21 cellular contexts compared by ENCODE assay signal in genomic region chr2:233115761-233116160, GRCh38. TPM values are rescaled to one million over a fixed set of nuclear protein-coding genes. Genes with fewer than 3 reads are reported as not detected.
DNase-seq lines count a peak whose midpoint lies in the region; ATAC-seq, FAIRE-seq and TF ChIP-seq lines count a peak whose summit lies in the region.
"Had no signal": no experiment of that assay in that cellular context is flagged by ENCODE, and none has a peak within 500 bp of the region (broad histone marks: within the 10 kb centered on the region; RNA-seq: fewer than 3 reads in every experiment).

No MANE protein-coding gene starts in this region.

- no peak overlapping the region for H3K14ac ChIP-seq in H1 (ENCODE audit: insufficient read length)
- no peak overlapping the region for H3K14ac ChIP-seq in neuronal stem cell (ENCODE audit: low read length)

- H3K79me1 ChIP-seq in H1 (ENCODE audit: low read depth, low read length) (no peaks in the 10 kb centered on the region), neuronal stem cell (ENCODE audit: low read depth, low read length) (peaks cover 2% of the 10 kb centered on the region)

- no peak overlapping the region for H3K4me3 ChIP-seq in CD4-positive, alpha-beta memory T cell (ENCODE audit: low read length in 2 of 2)
- H3K4me3 ChIP-seq in H1 (ENCODE audit: extremely low read depth in 1 of 4, insufficient read depth in 2 of 4, low read depth in 3 of 4, low read length in 4 of 4): no peak overlapping the region
- H3K4me3 ChIP-seq in neuronal stem cell (ENCODE audit: low read length in 2 of 2): no peak overlapping the region
- H3K4me3 ChIP-seq: adrenal gland, gastrocnemius medialis, HAP-1, left ventricle myocardium inferior had no signal

- H4K5ac ChIP-seq in H1 (ENCODE audit: insufficient read length, low read depth, low read length): no peak overlapping the region

- TF ChIP-seq POLR2A in H1 (IDR thresholded peaks at IDR 0.05; ENCODE audit: control extremely low read depth in 1 of 2, low read depth in 2 of 2, low read length in 2 of 2): no peak

- no peak overlapping the region for H3K27ac ChIP-seq in CD4-positive, alpha-beta memory T cell (ENCODE audit: low read depth, low read length)
- H3K27ac ChIP-seq in H1 (ENCODE audit: low read depth, low read length) (no peak overlapping the region), neuronal stem cell (replicated peaks; ENCODE audit: low read length) (no peak overlapping the region)
- H3K27ac ChIP-seq: adrenal gland, gastrocnemius medialis, left ventricle myocardium inferior, parathyroid adenoma had no signal

- no peaks in the 10 kb centered on the region for H3K27me3 ChIP-seq in CD4-positive, alpha-beta memory T cell (ENCODE audit: insufficient read depth, low read length)
- H3K27me3 ChIP-seq in H1 (replicated peaks in 1 of 4; ENCODE audit: control insufficient read depth in 3 of 4, extremely low read depth in 1 of 4, insufficient read depth in 3 of 4, low read length in 3 of 4): no peaks in the 10 kb centered on the region
- peaks cover 0 to 3% (median 0%) of the 10 kb centered on the region in 3 experiments for H3K27me3 ChIP-seq in neuronal stem cell (ENCODE audit: control insufficient read depth in 3 of 3, insufficient read depth in 3 of 3, low read depth in 1 of 3, low read length in 3 of 3)
- H3K27me3 ChIP-seq: adrenal gland, gastrocnemius medialis had no signal

- H2AK5ac ChIP-seq in H1 (ENCODE audit: low read depth, low read length) (no peak overlapping the region), neuronal stem cell (ENCODE audit: low read depth, low read length) (no peak overlapping the region)

- peaks cover 22 to 58% of the 10 kb centered on the region in 2 donors for H3K36me3 Mint-ChIP-seq in CD4-positive, alpha-beta memory T cell
- peaks cover 27% of the 10 kb centered on the region for H3K36me3 Mint-ChIP-seq in T-cell

- H3K4me2 ChIP-seq in H1 (ENCODE audit: insufficient read depth in 1 of 2, low read depth in 2 of 2, low read length in 2 of 2): no peak overlapping the region
- H3K4me2 ChIP-seq in neuronal stem cell (ENCODE audit: insufficient read depth, low read length, poor library complexity, severe bottlenecking): no peak overlapping the region

- H2BK120ac ChIP-seq in H1 (replicated peaks; ENCODE audit: low read depth, low read length): no peak overlapping the region
- H2BK120ac ChIP-seq in neuronal stem cell (ENCODE audit: low read depth, low read length): no peak overlapping the region

- H3K18ac ChIP-seq in H1 (ENCODE audit: extremely low read depth, low read length) (no peak overlapping the region), neuronal stem cell (ENCODE audit: low read length) (peak overlapping the region; percentile 91)

- FAIRE-seq in H1 (lab: Jason Lieb, UNC): no peak
- FAIRE-seq: small intestine had no signal

- TF ChIP-seq EP300 in H1 (IDR thresholded peaks at IDR 0.05; ENCODE audit: borderline replicate concordance in 1 of 2, low read depth in 2 of 2, low read length in 2 of 2): no peak

- H3K4me3 Mint-ChIP-seq in CD4-positive, alpha-beta memory T cell: peak overlapping the region in 3 of 8 donors; percentile 3 to 49 (median 15)
- H3K4me3 Mint-ChIP-seq in T-cell: peak overlapping the region in 1 of 3 donors; percentile 47

- H2AFZ ChIP-seq in H1 (ENCODE audit: low read length) (no peak overlapping the region), neuronal stem cell (ENCODE audit: low read length) (no peak overlapping the region)
- H2AFZ ChIP-seq: parathyroid adenoma had no signal

- intact Hi-C loops in CD4-positive, alpha-beta memory T cell (cut with micrococcal nuclease): no loop called here

- peaks cover 9% of the 10 kb centered on the region for H3K36me3 ChIP-seq in CD4-positive, alpha-beta memory T cell (ENCODE audit: insufficient read depth, low read length)
- H3K36me3 ChIP-seq in H1 (ENCODE audit: control insufficient read depth in 2 of 4, insufficient read depth in 4 of 4, low read length in 3 of 4) (no peaks in the 10 kb centered on the region), neuronal stem cell (replicated peaks in 1 of 2; ENCODE audit: control insufficient read depth in 2 of 2, insufficient read depth in 2 of 2, low read length in 2 of 2) (no peaks in the 10 kb centered on the region)
- H3K36me3 ChIP-seq: adrenal gland, gastrocnemius medialis, HAP-1, left ventricle myocardium inferior had no signal

- H2BK12ac ChIP-seq in H1 (ENCODE audit: low read depth, low read length) (peak overlapping the region; percentile 17; the same call in 1 of the 2 replicates), neuronal stem cell (ENCODE audit: low read length) (no peak overlapping the region)

- TF ChIP-seq RAD21 in H1 (IDR thresholded peaks at IDR 0.05 in 1 of 2, conservative IDR thresholded peaks at IDR 0.05 in 1 of 2; ENCODE audit: low read depth in 2 of 2, low read length in 2 of 2): no peak

- peak overlapping the region; percentile 18 to 80 (median 42) for H3K27ac Mint-ChIP-seq in CD4-positive, alpha-beta memory T cell
- peak overlapping the region; percentile 73 to 81 for H3K27ac Mint-ChIP-seq in T-cell

- DNase-seq in CD4-positive, alpha-beta memory T cell: no peak
- no peak for DNase-seq in T-cell
- DNase-seq in H1 (ENCODE audit: low read depth in 1 of 2, low spot score in 2 of 2): no peak
- no peak for DNase-seq in neuronal stem cell (ENCODE audit: low spot score)
- DNase-seq in SIG-M5 (lab: John Stamatoyannopoulos, UW): no peak
- DNase-seq: activated T-cell treated with anti-CD3 and anti-CD28 coated beads, Interleukin-2, amount 50 U/mL, for 1 hour; adrenal gland; cerebellar nuclear complex; DMS153; gastrocnemius medialis; Kasumi-1; left ventricle myocardium inferior; NCI-H1417 treated with DMSO at 0.1 percent for 48 hours; NCI-H82; small intestine had no signal

- 91% methylated on average over 2 of the region's 2 CpGs; no CpG with 5 or more reads in 1 of the 2 experiments for WGBS in H1 (ENCODE audit: extremely low coverage in 1 of 2, insufficient coverage in 1 of 2, insufficient read length in 1 of 2, insufficient replicate concordance in 2 of 2, low coverage in 1 of 2, low lambda C conversion rate in 2 of 2, missing lambda C conversion rate in 1 of 2), 2 experiments
- no CpG with 5 or more reads among the region's 2 CpGs for WGBS in neuronal stem cell (ENCODE audit: extremely low coverage in 2 of 2, insufficient read length in 2 of 2, insufficient replicate concordance in 1 of 2), 2 donors

- no peaks in the 10 kb centered on the region for H3K9me3 ChIP-seq in CD4-positive, alpha-beta memory T cell (ENCODE audit: control insufficient read depth in 1 of 2, low read length in 2 of 2)
- H3K9me3 ChIP-seq in H1 (ENCODE audit: insufficient read depth in 2 of 2, low read depth in 1 of 2, low read length in 1 of 2) (no peaks in the 10 kb centered on the region), neuronal stem cell (replicated peaks in 1 of 2; ENCODE audit: control insufficient read depth in 2 of 2, insufficient read depth in 1 of 2, low read depth in 1 of 2, low read length in 2 of 2) (no peaks in the 10 kb centered on the region)
- H3K9me3 ChIP-seq: adrenal gland, gastrocnemius medialis, HAP-1, left ventricle myocardium inferior had no signal

- peaks cover 40 to 89% (median 65%) of the 10 kb centered on the region in 4 donors for H3K4me1 Mint-ChIP-seq in CD4-positive, alpha-beta memory T cell
- H3K4me1 Mint-ChIP-seq in T-cell: peaks cover 83 to 84% (median 84%) of the 10 kb centered on the region in 3 donors

- no peak for ATAC-seq in T-cell (replicated peaks in 1 of 4)
- ATAC-seq in GM18511 (IDR thresholded peaks at IDR 0.05; ENCODE audit: unreplicated experiment): no peak
- no peak for ATAC-seq in HG02852 (IDR thresholded peaks at IDR 0.05; ENCODE audit: unreplicated experiment)
- ATAC-seq: Panc1, SK-N-SH treated with all-trans-retinoic acid at 6 μM for 48 hours had no signal

- POLR2A ChIA-PET in CD4-positive, alpha-beta memory T cell (lab: Charles Lee; ENCODE audit: partially characterized antibody): interaction anchor here (0.6 to 1.9 kb wide), 2 partner anchors 56 to 800 kb away, joined by 3 to 5 read pairs; partner anchors contain the start of gene INPP5D
- POLR2A ChIA-PET in T-cell (lab: Charles Lee) (no interaction called here), H1 (lab: Charles Lee; ENCODE audit: partially characterized antibody) (no interaction called here)

- no peak overlapping the region for H4K8ac ChIP-seq in H1 (ENCODE audit: extremely low read depth, insufficient read depth, low read length)
- H4K8ac ChIP-seq in neuronal stem cell (ENCODE audit: low read depth, low read length): peak overlapping the region; percentile 29

- H3K9ac ChIP-seq in H1 (replicated peaks in 1 of 4; ENCODE audit: extremely low read depth in 1 of 4, low read depth in 3 of 4, low read length in 3 of 4) (no peak overlapping the region), neuronal stem cell (ENCODE audit: low read depth, low read length, poor library complexity) (no peak overlapping the region)
- H3K9ac ChIP-seq: parathyroid adenoma had no signal

- H3K23ac ChIP-seq in H1 (ENCODE audit: insufficient read length) (no peak overlapping the region), neuronal stem cell (ENCODE audit: low read depth, low read length, poor library complexity) (no peak overlapping the region)

- H4K91ac ChIP-seq in H1 (replicated peaks; ENCODE audit: insufficient read length, low read length) (no peak overlapping the region), neuronal stem cell (ENCODE audit: low read depth, low read length, poor library complexity) (no peak overlapping the region)

- no peaks in the 10 kb centered on the region for H3K79me2 ChIP-seq in H1 (ENCODE audit: control insufficient read depth in 1 of 2, insufficient read depth in 2 of 2, low read length in 2 of 2)
- H3K79me2 ChIP-seq: parathyroid adenoma had no signal

- peaks cover 38% of the 10 kb centered on the region for H3K4me1 ChIP-seq in CD4-positive, alpha-beta memory T cell (ENCODE audit: insufficient read depth, low read length)
- H3K4me1 ChIP-seq in H1 (replicated peaks in 1 of 4; ENCODE audit: control insufficient read depth in 3 of 4, insufficient read depth in 4 of 4, low read length in 3 of 4) (peaks cover 0 to 11% (median 1%) of the 10 kb centered on the region in 4 experiments; a peak in 3 of 7 replicates), neuronal stem cell (ENCODE audit: control insufficient read depth in 2 of 2, insufficient read depth in 1 of 2, low read depth in 1 of 2, low read length in 2 of 2) (peaks cover 0 to 1% of the 10 kb centered on the region in 2 donors)
- H3K4me1 ChIP-seq: adrenal gland, gastrocnemius medialis, HAP-1, parathyroid adenoma had no signal

- no peak overlapping the region for H3K56ac ChIP-seq in H1 (replicated peaks; ENCODE audit: insufficient read length, low read depth, low read length)

- H3K23me2 ChIP-seq in H1 (ENCODE audit: low read depth, low read length): no peaks in the 10 kb centered on the region

- H2BK20ac ChIP-seq in H1 (ENCODE audit: low read length): no peak overlapping the region

- no peaks in the 10 kb centered on the region for H3K27me3 Mint-ChIP-seq in CD4-positive, alpha-beta memory T cell
- no peaks in the 10 kb centered on the region for H3K27me3 Mint-ChIP-seq in T-cell

- H2BK15ac ChIP-seq in H1 (ENCODE audit: low read length): no peak overlapping the region; the same call in 1 of the 2 replicates
- H2BK15ac ChIP-seq in neuronal stem cell (ENCODE audit: low read length): no peak overlapping the region

- no peak overlapping the region for H2BK5ac ChIP-seq in H1 (ENCODE audit: low read depth, low read length)
- no peak overlapping the region for H2BK5ac ChIP-seq in neuronal stem cell (ENCODE audit: low read length)

- H3K9me3 Mint-ChIP-seq in CD4-positive, alpha-beta memory T cell: peaks cover 0 to 2% (median 0%) of the 10 kb centered on the region in 8 donors
- H3K9me3 Mint-ChIP-seq in T-cell: no peaks in the 10 kb centered on the region

- no peak for TF ChIP-seq CTCF in H1 (IDR thresholded peaks at IDR 0.05; ENCODE audit: control extremely low read depth in 1 of 3, insufficient read depth in 1 of 3, low read depth in 1 of 3, low read length in 3 of 3)

- H3K4ac ChIP-seq in H1 (replicated peaks; ENCODE audit: insufficient read length, low read depth, low read length) (no peak overlapping the region), neuronal stem cell (ENCODE audit: low read length) (no peak overlapping the region)

- CTCF ChIA-PET in CD4-positive, alpha-beta memory T cell (lab: Charles Lee; ENCODE audit: partially characterized antibody): interaction anchor here (1.3 kb wide), 1 partner anchor 55 kb away, joined by 3 read pairs; the partner anchor contains the start of gene INPP5D
- CTCF ChIA-PET in T-cell (lab: Charles Lee) (interaction anchor here in 1 of 2 donors (0.6 kb wide), 1 partner anchor 346 kb away, joined by 4 read pairs; no protein-coding TSS in a partner anchor), H1 (lab: Charles Lee; ENCODE audit: partially characterized antibody) (interaction anchor here (0.7 to 1.8 kb wide), 7 partner anchors 13 to 206 kb away, joined by 3 to 6 read pairs (median 4); no protein-coding TSS in a partner anchor)

- no peaks in the 10 kb centered on the region for H4K20me1 ChIP-seq in H1 (replicated peaks in 1 of 2; ENCODE audit: control insufficient read depth in 1 of 2, insufficient read depth in 2 of 2, low read length in 2 of 2)

RNA-seq across cellular contexts. Expression of gene INPP5D, which starts 55.6 kb away (rescaled TPM):
- total RNA-seq in CD4-positive, alpha-beta memory T cell: 100 to 1,000 TPM; 117 to 127 TPM
- 100 to 1,000 TPM in 1 of 2 donors, 10 to 100 TPM in 1; 29.6 to 125 TPM for polyA plus RNA-seq in CD4-positive, alpha-beta memory T cell
- 100 to 1,000 TPM; 108 to 216 (median 135) TPM for total RNA-seq in T-cell
- total RNA-seq in H1 (2021; fragmentation: NEBNext Ultra II Directional; extraction: Animal tissue kit (Norgen Biotek cat#: 25700)): 7.1 and 8.6 TPM in 2 replicates
- polyA plus RNA-seq in H1 (2011; rRNA removed): 4.5 and 6.0 TPM in 2 replicates
- polyA plus RNA-seq in H1 (2011; cell fraction: cytosol; rRNA removed): 4.4 TPM
- 16.8 TPM for polyA plus RNA-seq in H1 (2011; cell fraction: nucleus; rRNA removed)
- 10.9 to 15.7 TPM (median 13.2 TPM) in 4 replicates for polyA plus RNA-seq in H1 (2012, experiment 1 of 2)
- polyA plus RNA-seq in H1 (2012, experiment 2 of 2): 5.9 TPM
- polyA plus RNA-seq in H1 (2013, experiment 1 of 2): 4.8 TPM
- 5.9 TPM for polyA plus RNA-seq in H1 (2013, experiment 2 of 2)
- polyA minus RNA-seq in H1 (2011; rRNA and poly(A)+ RNA removed): 17.3 and 35.7 TPM in 2 replicates
- 8.5 TPM for polyA minus RNA-seq in H1 (2011; cell fraction: cytosol; rRNA and poly(A)+ RNA removed)
- polyA minus RNA-seq in H1 (2011; cell fraction: nucleus; rRNA and poly(A)+ RNA removed): 17.7 TPM
- 4.5 TPM for polyA plus RNA-seq in neuronal stem cell (2013, experiment 1 of 2)
- polyA plus RNA-seq in neuronal stem cell (2013, experiment 2 of 2): 4.4 TPM

Comparison
In these comparisons a context has a peak if more than half of its experiments do, and no peak if none do; other contexts are left out.
1. RNA of gene INPP5D, which starts 55.6 kb away (total RNA-seq): 108 to 216 TPM in T-cell and 117 to 127 TPM in CD4-positive, alpha-beta memory T cell; 7.1 to 8.6 TPM in H1; every median in the first group is over 10 times any median in the second.